Comparison of ENCODE assay signal across 1 cellular context in genomic region chr1:27549807-27550408, GRCh38.
A peak's percentile ranks its signal among the peaks of the same experiment; 100 is the strongest.
TF ChIP-seq lines count a peak whose summit lies in the region.

No MANE protein-coding gene starts in this region.

TF ChIP-seq in HepG2, 621 proteins besides CTCF, POLR2A, EP300 and RAD21:
- peak; percentile 24 for TF ChIP-seq AGO2 (optimal IDR thresholded peaks at IDR 0.05; ENCODE audit: low read depth, low read length)
- TF ChIP-seq NKX3-1 (CRISPR knock-in tag; IDR thresholded peaks at IDR 0.05): no peak
- 0 out of 2 replicates have a peak, but pooled peaks have one; percentile 27 for TF ChIP-seq HNRNPL (IDR thresholded peaks at IDR 0.05; ENCODE audit: low read depth, low read length)
- no peak for TF ChIP-seq YEATS2 (CRISPR knock-in tag; IDR thresholded peaks at IDR 0.05; ENCODE audit: borderline replicate concordance)
- TF ChIP-seq ZNF749 (CRISPR knock-in tag; IDR thresholded peaks at IDR 0.05; ENCODE audit: borderline replicate concordance): no peak
